ENCODE assay signal across 1 cellular context in genomic region chr6:12001004-12001705, GRCh38.
TF ChIP-seq lines count a peak whose summit lies in the region.

No MANE protein-coding gene starts in this region.

TF ChIP-seq in HepG2, 621 proteins besides CTCF, POLR2A, EP300 and RAD21 (continued from another document and continues in another):
- TF ChIP-seq ZNF646 (CRISPR knock-in tag; IDR thresholded peaks at IDR 0.05) = peak; percentile 98
- TF ChIP-seq RERE (CRISPR knock-in tag; IDR thresholded peaks at IDR 0.05; ENCODE audit: low read depth) = no peak
- TF ChIP-seq ZNF512 (CRISPR knock-in tag; IDR thresholded peaks at IDR 0.05) = no peak
- TF ChIP-seq ZNF383 (CRISPR knock-in tag; IDR thresholded peaks at IDR 0.05; ENCODE audit: borderline replicate concordance) = no peak
- no peak for TF ChIP-seq MTF2 (CRISPR knock-in tag; IDR thresholded peaks at IDR 0.05; ENCODE audit: borderline replicate concordance)
- no peak for TF ChIP-seq U2AF1 (optimal IDR thresholded peaks at IDR 0.05; ENCODE audit: low read depth, low read length)
- no peak for TF ChIP-seq NFE2L2 (IDR thresholded peaks at IDR 0.05; ENCODE audit: low read length)
- TF ChIP-seq ZZZ3 (CRISPR knock-in tag; IDR thresholded peaks at IDR 0.05; ENCODE audit: borderline replicate concordance) = no peak
- no peak for TF ChIP-seq SMYD3 (CRISPR knock-in tag; IDR thresholded peaks at IDR 0.05)
- TF ChIP-seq SP2 (CRISPR knock-in tag; IDR thresholded peaks at IDR 0.05) = no peak
- TF ChIP-seq RBAK (CRISPR knock-in tag; IDR thresholded peaks at IDR 0.05) = no peak
- no peak for TF ChIP-seq CHCHD3 (CRISPR knock-in tag; IDR thresholded peaks at IDR 0.05)
- TF ChIP-seq ZNF251 (CRISPR knock-in tag; IDR thresholded peaks at IDR 0.05) = no peak
- no peak for TF ChIP-seq ZNF282 (IDR thresholded peaks at IDR 0.05; ENCODE audit: partially characterized antibody)
- peak; percentile 67; the same call in 1 of the 2 replicates for TF ChIP-seq ZNF331 (CRISPR knock-in tag; IDR thresholded peaks at IDR 0.05)
- no peak for TF ChIP-seq IRX3 (CRISPR knock-in tag; IDR thresholded peaks at IDR 0.05; ENCODE audit: borderline replicate concordance, low read depth)
- no peak for TF ChIP-seq THYN1 (CRISPR knock-in tag; IDR thresholded peaks at IDR 0.05; ENCODE audit: borderline replicate concordance, low read depth)
- no peak for TF ChIP-seq FIP1L1 (IDR thresholded peaks at IDR 0.05; ENCODE audit: borderline replicate concordance, insufficient read depth, low read depth, low read length)
- TF ChIP-seq POGK (CRISPR knock-in tag; conservative IDR thresholded peaks at IDR 0.05) = no peak
- no peak for TF ChIP-seq CCDC6 (CRISPR knock-in tag; IDR thresholded peaks at IDR 0.05)
- peak; percentile 37; the same call in 1 of the 2 replicates for TF ChIP-seq EHMT2 (IDR thresholded peaks at IDR 0.05; ENCODE audit: borderline replicate concordance, low read depth, low read length)
- TF ChIP-seq HBP1 (CRISPR knock-in tag; IDR thresholded peaks at IDR 0.05; ENCODE audit: low read depth) = no peak
- TF ChIP-seq THRA (CRISPR knock-in tag; IDR thresholded peaks at IDR 0.05; ENCODE audit: borderline replicate concordance) = no peak
- TF ChIP-seq TOE1 (CRISPR knock-in tag; IDR thresholded peaks at IDR 0.05) = no peak
- TF ChIP-seq ZMYM4 (CRISPR knock-in tag; IDR thresholded peaks at IDR 0.05) = 0 out of 2 replicates have a peak, but pooled peaks have one; percentile 11
- TF ChIP-seq POGZ (CRISPR knock-in tag; IDR thresholded peaks at IDR 0.05) = no peak; the same call in 1 of the 2 replicates
- TF ChIP-seq ERF (CRISPR knock-in tag; IDR thresholded peaks at IDR 0.05) = no peak
- TF ChIP-seq ZFP82 (CRISPR knock-in tag; IDR thresholded peaks at IDR 0.05; ENCODE audit: borderline replicate concordance) = no peak
- TF ChIP-seq BORCS8-MEF2B (CRISPR knock-in tag; IDR thresholded peaks at IDR 0.05) = no peak
- no peak for TF ChIP-seq SRF (IDR thresholded peaks at IDR 0.05; ENCODE audit: low read depth, low read length)
- TF ChIP-seq ZNF281 (CRISPR knock-in tag; IDR thresholded peaks at IDR 0.05; ENCODE audit: borderline replicate concordance) = no peak
- no peak for TF ChIP-seq ZNF781 (CRISPR knock-in tag; IDR thresholded peaks at IDR 0.05; ENCODE audit: borderline replicate concordance, not compliant biosample characterization)
- TF ChIP-seq GATAD1 (CRISPR knock-in tag; IDR thresholded peaks at IDR 0.05) = no peak
- TF ChIP-seq TGIF2 (CRISPR knock-in tag; IDR thresholded peaks at IDR 0.05) = no peak
- no peak for TF ChIP-seq NFATC3 (CRISPR knock-in tag; IDR thresholded peaks at IDR 0.05)
- no peak for TF ChIP-seq ZNF335 (CRISPR knock-in tag; IDR thresholded peaks at IDR 0.05)
- no peak for TF ChIP-seq RXRA (CRISPR knock-in tag; IDR thresholded peaks at IDR 0.05)
- TF ChIP-seq PBX2 (CRISPR knock-in tag; IDR thresholded peaks at IDR 0.05) = no peak
- TF ChIP-seq SUZ12 (IDR thresholded peaks at IDR 0.05; ENCODE audit: low read depth, low read length) = no peak
